8 cellular contexts compared by ENCODE assay signal in the genomic region with DNA sequence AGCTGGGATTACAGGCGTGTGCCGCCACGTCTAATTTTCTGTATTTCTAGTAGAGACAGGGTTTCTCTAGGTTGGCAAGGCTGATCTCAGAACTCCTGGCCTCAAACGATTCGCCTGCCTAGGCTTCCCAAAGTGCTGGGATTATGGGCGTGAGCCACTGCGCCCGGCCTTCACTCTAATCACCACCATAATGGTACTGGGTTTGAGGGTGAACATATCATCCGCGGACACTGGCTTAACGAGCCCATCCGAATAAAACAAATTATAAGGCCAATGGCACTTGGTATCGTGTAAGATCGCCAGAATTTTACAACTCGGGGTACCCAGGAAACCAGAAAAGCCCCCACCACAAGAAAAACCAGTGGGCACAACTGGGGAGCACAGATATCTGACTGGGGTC. TPM values are rescaled to one million over a fixed set of nuclear protein-coding genes. Genes with fewer than 3 reads are reported as not detected.
DNase-seq lines count a peak whose midpoint lies in the region; FAIRE-seq and TF ChIP-seq lines count a peak whose summit lies in the region.

No MANE protein-coding gene starts in this region.

- intact Hi-C loops in adrenal gland (cut with DNase I): loop anchor here in 1 of 2 donors (5.0 kb wide), 1 partner anchor 54 kb away; no protein-coding TSS in a partner anchor

- H3K27me3 ChIP-seq in adrenal gland (no peaks in the 10 kb centered on the region), keratinocyte (ENCODE audit: control insufficient read depth, extremely low read depth, insufficient read depth, low read length) (no peaks in the 10 kb centered on the region)

- peak overlapping the region; percentile 95 for H3K9ac ChIP-seq in keratinocyte (ENCODE audit: control insufficient read depth, extremely low read depth, insufficient read depth, low read length)

- H2AFZ ChIP-seq in keratinocyte (ENCODE audit: control insufficient read depth, low read length): peak overlapping the region; percentile 98

- H3K4me3 Mint-ChIP-seq in T-helper 2 cell treated with Interferon-gamma antibody and Interleukin-4, amounts not matched to agents 5 μg/mL and 100 μg/mL, for 36 hours: peak overlapping the region; percentile 93

- peaks cover 15% of the 10 kb centered on the region for H3K4me1 Mint-ChIP-seq in T-helper 2 cell treated with Interferon-gamma antibody and Interleukin-4, amounts not matched to agents 5 μg/mL and 100 μg/mL, for 36 hours (ENCODE audit: low read depth)

- H3K9me1 ChIP-seq in keratinocyte (ENCODE audit: control insufficient read depth, extremely low read depth, insufficient read depth, low read length): no peaks in the 10 kb centered on the region

- TF ChIP-seq POLR2A in adrenal gland (IDR thresholded peaks at IDR 0.05): no peak

- no peaks in the 10 kb centered on the region for H3K27me3 Mint-ChIP-seq in T-helper 2 cell treated with Interferon-gamma antibody and Interleukin-4, amounts not matched to agents 5 μg/mL and 100 μg/mL, for 36 hours (ENCODE audit: low read depth)

- no peak for DNase-seq in T-helper 2 cell treated with Interferon-gamma antibody and Interleukin-4, amounts not matched to agents 5 μg/mL and 100 μg/mL, for 36 hours (ENCODE audit: low spot score)
- DNase-seq in T-helper 2 cell (no peak), adrenal gland (peak in 2 of 7 donors; percentile 14 to 22), keratinocyte (ENCODE audit: low read depth, low spot score) (no peak), substantia nigra (lab: John Stamatoyannopoulos, UW) (no peak), HCEC 1CT (no peak), NOMO-1 treated with dmso at 0.1 percent for 144 hours (lab: John Stamatoyannopoulos, UW; ENCODE audit: unreplicated experiment) (no peak)
- no peak for DNase-seq in NK-92 treated with Interleukin-12 subunit alpha and Interleukin-12 subunit beta, amount 100 ng/mL, for 24 hours (lab: John Stamatoyannopoulos, UW)

- H3K9me3 ChIP-seq in adrenal gland (replicated peaks in 1 of 3): no peaks in the 10 kb centered on the region
- no peaks in the 10 kb centered on the region for H3K9me3 ChIP-seq in keratinocyte (ENCODE audit: control insufficient read depth, low read depth, low read length)

- peaks cover 15% of the 10 kb centered on the region for H3K79me2 ChIP-seq in keratinocyte (ENCODE audit: control insufficient read depth, insufficient read depth, low read length)

- H3K36me3 ChIP-seq in adrenal gland (replicated peaks in 1 of 2) (peaks cover 0 to 11% of the 10 kb centered on the region in 2 donors), keratinocyte (ENCODE audit: control insufficient read depth in 2 of 2, extremely low read depth in 1 of 2, insufficient read depth in 2 of 2, low read length in 2 of 2) (peaks cover 1 to 8% of the 10 kb centered on the region in 2 experiments)

- 8 to 11% (median 9%) methylated on average over 10 to 15 of the region's 15 CpGs for WGBS in adrenal gland, 4 donors

- H3K9me3 Mint-ChIP-seq in T-helper 2 cell treated with Interferon-gamma antibody and Interleukin-4, amounts not matched to agents 5 μg/mL and 100 μg/mL, for 36 hours: peaks cover 26% of the 10 kb centered on the region

- H3K27ac ChIP-seq in adrenal gland (peak overlapping the region; percentile 63 to 91 (median 78)), keratinocyte (ENCODE audit: control insufficient read depth, insufficient read depth, low read length) (peak overlapping the region; percentile 86), substantia nigra (ENCODE audit: low read depth, low read length, poor library complexity, severe bottlenecking) (peak overlapping the region; percentile 82)

- dilution Hi-C loops in keratinocyte (cut with MboI; ENCODE audit: extremely low pct_ligation_motif_present, low sequenced_read_pairs): no loop called here

- FAIRE-seq in keratinocyte (lab: Jason Lieb, UNC): no peak

- TF ChIP-seq CTCF in adrenal gland (IDR thresholded peaks at IDR 0.05) (no peak), keratinocyte (optimal IDR thresholded peaks at IDR 0.05 in 1 of 3, IDR thresholded peaks at IDR 0.05 in 1 of 3, conservative IDR thresholded peaks at IDR 0.05 in 1 of 3; ENCODE audit: extremely low read depth in 1 of 3, insufficient read depth in 2 of 3, low read length in 3 of 3) (no peak)

- no peaks in the 10 kb centered on the region for H4K20me1 ChIP-seq in keratinocyte (ENCODE audit: control insufficient read depth, extremely low read depth, insufficient read depth, low read length)

- peak overlapping the region; percentile 97 for H3K4me2 ChIP-seq in keratinocyte (ENCODE audit: control insufficient read depth, extremely low read depth, insufficient read depth, low read depth, low read length)

- H3K4me1 ChIP-seq in adrenal gland (replicated peaks in 1 of 2) (peaks cover 8 to 15% of the 10 kb centered on the region in 2 donors), keratinocyte (ENCODE audit: control insufficient read depth, extremely low read depth, insufficient read depth, low read length) (peaks cover 5% of the 10 kb centered on the region)

- H3K27ac Mint-ChIP-seq in T-helper 2 cell treated with Interferon-gamma antibody and Interleukin-4, amounts not matched to agents 5 μg/mL and 100 μg/mL, for 36 hours: peak overlapping the region; percentile 85

- H3K36me3 Mint-ChIP-seq in T-helper 2 cell treated with Interferon-gamma antibody and Interleukin-4, amounts not matched to agents 5 μg/mL and 100 μg/mL, for 36 hours (ENCODE audit: low read depth): peaks cover 45% of the 10 kb centered on the region

- peak overlapping the region; percentile 57 to 94 (median 81) for H3K4me3 ChIP-seq in adrenal gland
- H3K4me3 ChIP-seq in keratinocyte (ENCODE audit: control insufficient read depth in 2 of 3, extremely low read depth in 1 of 3, insufficient read depth in 2 of 3, low read depth in 1 of 3, low read length in 3 of 3): peak overlapping the region; percentile 92 to 94 (median 94)

RNA-seq across cellular contexts. Expression of a gene that starts 0.6 kb away (rescaled TPM):
- 1 to 10 TPM; 4.0 to 8.9 (median 6.4) TPM for total RNA-seq in adrenal gland
- polyA plus RNA-seq in adrenal gland (10 to 100 TPM in 1 of 3 donors, 1 to 10 TPM in 2; 5.6 to 10.7 (median 9.3) TPM), keratinocyte (5.5 to 7.6 TPM (median 5.7 TPM) in 3 replicates)
- 2.0 TPM for polyA plus RNA-seq in keratinocyte (2011; ENCODE audit: low read depth)
- 4.8 and 7.8 TPM in 2 replicates for polyA plus RNA-seq in keratinocyte (2011; cell fraction: cytosol; rRNA removed)
- 4.6 and 6.6 TPM in 2 replicates for polyA plus RNA-seq in keratinocyte (2011; cell fraction: nucleus; rRNA removed)
- polyA plus RNA-seq in keratinocyte (2012; ENCODE audit: low replicate concordance): 3.4 and 4.1 TPM in 2 replicates
- polyA minus RNA-seq in keratinocyte: 0.82 to 3.7 TPM (median 1.2 TPM) in 3 replicates
- polyA minus RNA-seq in keratinocyte (2011; cell fraction: cytosol; rRNA and poly(A)+ RNA removed): 3.6 TPM
- 3.2 and 5.5 TPM in 2 replicates for polyA minus RNA-seq in keratinocyte (2011; cell fraction: nucleus; rRNA and poly(A)+ RNA removed)

RNA-seq across cellular contexts. Expression of a gene that starts 7.1 kb away (rescaled TPM):
- total RNA-seq in adrenal gland: 100 to 1,000 TPM in 2 of 8 donors, 10 to 100 TPM in 6; 44.9 to 132 (median 68.9) TPM
- polyA plus RNA-seq in adrenal gland (10 to 100 TPM; 37.6 to 56.9 (median 49.3) TPM), keratinocyte (46.2 to 71.1 TPM (median 59.6 TPM) in 3 replicates)
- polyA plus RNA-seq in keratinocyte (2011; ENCODE audit: low read depth): 6.2 TPM
- polyA plus RNA-seq in keratinocyte (2011; cell fraction: cytosol; rRNA removed): 31.4 and 45.4 TPM in 2 replicates
- 121 and 122 TPM in 2 replicates for polyA plus RNA-seq in keratinocyte (2011; cell fraction: nucleus; rRNA removed)
- 21.3 and 34.4 TPM in 2 replicates for polyA plus RNA-seq in keratinocyte (2012; ENCODE audit: low replicate concordance)
- polyA minus RNA-seq in keratinocyte: 29.8 to 69.0 TPM (median 31.3 TPM) in 3 replicates
- polyA minus RNA-seq in keratinocyte (2011; cell fraction: cytosol; rRNA and poly(A)+ RNA removed): 21.1 TPM
- polyA minus RNA-seq in keratinocyte (2011; cell fraction: nucleus; rRNA and poly(A)+ RNA removed): 44.1 and 62.5 TPM in 2 replicates

RNA-seq across cellular contexts. Expression of a gene that starts 46.7 kb away (rescaled TPM):
- 1 to 10 TPM in 7 of 8 donors, under 1 TPM in 1; 0.52 to 4.9 (median 1.8) TPM for total RNA-seq in adrenal gland
- polyA plus RNA-seq in adrenal gland: 1 to 10 TPM; 1.4 to 2.7 (median 2.1) TPM
- polyA plus RNA-seq in keratinocyte: 0.18 to 0.26 TPM (median 0.23 TPM) in 3 replicates
- 0.26 TPM for polyA plus RNA-seq in keratinocyte (2011; ENCODE audit: low read depth)
- 0.05 and 0.13 TPM in 2 replicates for polyA plus RNA-seq in keratinocyte (2011; cell fraction: cytosol; rRNA removed)
- polyA plus RNA-seq in keratinocyte (2011; cell fraction: nucleus; rRNA removed): 0.15 and 0.19 TPM in 2 replicates
- 1.7 TPM in 1 of 2 replicates, not detected in the other for polyA plus RNA-seq in keratinocyte (2012; ENCODE audit: low replicate concordance)
- 0.20 TPM in 1 of 3 replicates, not detected in the others for polyA minus RNA-seq in keratinocyte
- polyA minus RNA-seq in keratinocyte (2011; cell fraction: cytosol; rRNA and poly(A)+ RNA removed): not detected
- not detected in 2 replicates for polyA minus RNA-seq in keratinocyte (2011; cell fraction: nucleus; rRNA and poly(A)+ RNA removed)

RNA-seq across cellular contexts. Expression of a gene that starts 46.9 kb away (rescaled TPM):
- total RNA-seq in adrenal gland: 1 to 10 TPM; 7.3 to 9.9 (median 8.7) TPM
- polyA plus RNA-seq in adrenal gland (10 to 100 TPM in 1 of 3 donors, 1 to 10 TPM in 2; 4.5 to 12.1 (median 6.1) TPM), keratinocyte (7.4 to 8.4 TPM (median 8.4 TPM) in 3 replicates)
- polyA plus RNA-seq in keratinocyte (2011; ENCODE audit: low read depth): 6.5 TPM
- 5.7 and 8.2 TPM in 2 replicates for polyA plus RNA-seq in keratinocyte (2011; cell fraction: cytosol; rRNA removed)
- polyA plus RNA-seq in keratinocyte (2011; cell fraction: nucleus; rRNA removed): 10.1 and 10.5 TPM in 2 replicates
- 5.1 and 8.1 TPM in 2 replicates for polyA plus RNA-seq in keratinocyte (2012; ENCODE audit: low replicate concordance)
- 7.1 to 17.9 TPM (median 11.3 TPM) in 3 replicates for polyA minus RNA-seq in keratinocyte
- polyA minus RNA-seq in keratinocyte (2011; cell fraction: cytosol; rRNA and poly(A)+ RNA removed): 11.3 TPM
- 7.5 and 14.9 TPM in 2 replicates for polyA minus RNA-seq in keratinocyte (2011; cell fraction: nucleus; rRNA and poly(A)+ RNA removed)

RNA-seq across cellular contexts. Expression of a gene that starts 51.2 kb away (rescaled TPM):
- 10 to 100 TPM; 11.8 to 29.5 (median 23.6) TPM for total RNA-seq in adrenal gland
- polyA plus RNA-seq in adrenal gland: 10 to 100 TPM; 10.5 to 31.0 (median 18.5) TPM
- polyA plus RNA-seq in keratinocyte: 9.1 to 10.4 TPM (median 10.1 TPM) in 3 replicates
- 8.7 TPM for polyA plus RNA-seq in keratinocyte (2011; ENCODE audit: low read depth)
- polyA plus RNA-seq in keratinocyte (2011; cell fraction: cytosol; rRNA removed): 7.5 and 9.2 TPM in 2 replicates
- polyA plus RNA-seq in keratinocyte (2011; cell fraction: nucleus; rRNA removed): 14.2 and 14.8 TPM in 2 replicates
- polyA plus RNA-seq in keratinocyte (2012; ENCODE audit: low replicate concordance): 11.6 and 15.2 TPM in 2 replicates
- 7.2 to 15.1 TPM (median 9.7 TPM) in 3 replicates for polyA minus RNA-seq in keratinocyte
- 10.6 TPM for polyA minus RNA-seq in keratinocyte (2011; cell fraction: cytosol; rRNA and poly(A)+ RNA removed)
- polyA minus RNA-seq in keratinocyte (2011; cell fraction: nucleus; rRNA and poly(A)+ RNA removed): 7.5 and 14.6 TPM in 2 replicates
